In the genomic region with DNA sequence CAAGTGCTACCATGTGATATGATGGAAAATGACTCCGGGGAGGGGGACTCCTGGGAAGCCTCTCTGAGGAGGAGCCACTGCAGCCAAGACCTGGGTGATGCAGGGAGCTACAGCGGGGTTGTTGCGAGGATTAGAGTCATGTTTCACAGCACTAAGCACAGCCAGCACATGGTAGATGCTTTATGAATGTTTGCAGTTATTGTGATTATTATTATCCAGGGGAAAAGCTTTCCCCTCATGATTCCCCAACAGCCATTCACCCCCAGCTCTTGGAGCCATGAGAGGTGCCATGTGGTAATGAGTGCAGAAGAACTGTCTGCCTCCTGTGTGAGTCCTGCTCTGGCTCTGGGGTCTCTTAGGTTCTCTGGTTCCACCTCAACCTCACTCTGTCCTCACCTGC, we compare ENCODE assay signal across 10 cellular contexts. TPM values are rescaled to one million over a fixed set of nuclear protein-coding genes. Genes with fewer than 3 reads are reported as not detected.
"Had no signal": no experiment of that assay in that cellular context is flagged by ENCODE, and none has a peak within 500 bp of the region (broad histone marks: within the 10 kb centered on the region; RNA-seq: fewer than 3 reads in every experiment).

No MANE protein-coding gene starts in this region.

- H3K9ac ChIP-seq: KMS-11 had no signal

- H3K27ac Mint-ChIP-seq: GM23338, H9, HFFc6 had no signal

- H3K9me3 Mint-ChIP-seq: GM23338, H9, HFFc6 had no signal

- FAIRE-seq: H1, H54, HepG2 had no signal

- H3K4me3 ChIP-seq: GM23338 had no signal

- DNase-seq: H9, HCEC 1CT, HFFc6, KBM-7 had no signal

- H2AFZ ChIP-seq: GM23338 had no signal

- H3K4me2 ChIP-seq: GM23338, KMS-11 had no signal

- H3K4me3 Mint-ChIP-seq: GM23338, H9, HFFc6 had no signal

- H3K27ac ChIP-seq: HL-60, KMS-11 had no signal

- ATAC-seq: GM23338, HepG2 had no signal

RNA-seq across cellular contexts. Expression of a gene that starts 39.9 kb away (rescaled TPM):
- total RNA-seq: HepG2, HFFc6 had no signal
- polyA plus RNA-seq: HepG2 had no signal

RNA-seq across cellular contexts. Expression of a gene that starts 46.1 kb away (rescaled TPM):
- total RNA-seq: HepG2, HFFc6 had no signal
- polyA plus RNA-seq: GM23338, HepG2 had no signal
